ENCODE assay signal across 9 cellular contexts in the genomic region with DNA sequence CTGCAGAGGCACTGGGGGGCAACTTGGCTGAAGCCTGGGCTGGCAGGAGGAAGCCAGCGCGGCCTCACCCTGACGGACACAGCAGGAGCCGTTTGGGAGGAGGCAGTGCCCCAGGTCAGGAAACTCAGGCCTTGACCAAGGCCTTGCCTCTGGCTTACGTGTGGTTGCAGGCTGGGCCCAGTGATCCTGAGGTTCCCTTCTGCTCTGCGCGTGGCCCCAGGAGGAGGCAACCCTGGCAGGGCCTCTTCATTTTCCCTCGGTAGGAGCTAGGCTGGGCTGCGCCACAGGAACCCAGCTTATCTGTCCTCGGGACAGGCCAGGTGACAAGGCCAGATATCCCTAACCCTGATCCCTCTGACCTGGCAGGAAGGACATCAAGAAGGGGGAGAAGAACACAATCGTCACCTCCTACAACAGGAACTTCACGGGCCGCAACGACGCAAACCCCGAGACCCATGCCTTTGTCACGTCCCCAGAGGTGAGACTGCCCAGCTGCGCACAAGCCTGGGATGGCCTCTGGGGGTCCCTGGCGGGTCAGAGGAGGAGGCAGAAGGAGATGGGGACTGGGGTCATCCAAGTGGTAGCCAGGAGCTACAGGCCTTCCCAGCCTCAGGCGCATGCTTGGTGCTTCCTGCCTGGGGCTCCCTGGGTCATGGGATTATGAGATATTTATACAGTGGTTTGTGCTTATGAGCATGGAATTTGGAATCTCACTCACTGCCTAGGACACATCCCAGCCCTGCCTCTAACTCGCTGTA. TPM values are rescaled to one million over a fixed set of nuclear protein-coding genes. Genes with fewer than 3 reads are reported as not detected.
DNase-seq lines count a peak whose midpoint lies in the region; ATAC-seq and TF ChIP-seq lines count a peak whose summit lies in the region.
"Had no signal": no experiment of that assay in that cellular context is flagged by ENCODE, and none has a peak within 500 bp of the region (broad histone marks: within the 10 kb centered on the region; RNA-seq: fewer than 3 reads in every experiment).

No MANE protein-coding gene starts in this region.

- WGBS in psoas muscle, 3 donors = 48 to 75% (median 52%) methylated on average over 20 to 21 of the region's 21 CpGs

- H3K36me3 ChIP-seq in psoas muscle (ENCODE audit: insufficient read depth in 1 of 2, low read depth in 1 of 2) = peaks cover 22 to 96% of the 10 kb centered on the region in 2 donors

- H3K4me1 ChIP-seq in psoas muscle = peaks cover 27% of the 10 kb centered on the region

- H3K9me3 Mint-ChIP-seq in CD4-positive, alpha-beta T cell = no peaks in the 10 kb centered on the region
- H3K9me3 Mint-ChIP-seq in glutamatergic neuron (ENCODE audit: unreplicated experiment) = peaks cover 1% of the 10 kb centered on the region
- H3K9me3 Mint-ChIP-seq in activated CD4-positive, alpha-beta T cell treated with anti-CD3 and anti-CD28 coated beads, Interleukin-2, amount 10 ng/mL, durations not matched to agents 24 days and 14 days = no peaks in the 10 kb centered on the region
- H3K9me3 Mint-ChIP-seq: activated B cell treated with CpG ODN at 0.5 μM for 24 hours had no signal

- H3K36me3 Mint-ChIP-seq in CD4-positive, alpha-beta T cell (ENCODE audit: low read depth) = peaks cover 47% of the 10 kb centered on the region
- peaks cover 2% of the 10 kb centered on the region for H3K36me3 Mint-ChIP-seq in glutamatergic neuron (ENCODE audit: unreplicated experiment)
- peaks cover 29% of the 10 kb centered on the region for H3K36me3 Mint-ChIP-seq in activated CD4-positive, alpha-beta T cell treated with anti-CD3 and anti-CD28 coated beads, Interleukin-2, amount 10 ng/mL, durations not matched to agents 24 days and 14 days (ENCODE audit: low read depth)

- TF ChIP-seq CTCF in CD4-positive, alpha-beta T cell (IDR thresholded peaks at IDR 0.05) = no peak
- TF ChIP-seq CTCF in VCaP (conservative IDR thresholded peaks at IDR 0.05) (no peak), glutamatergic neuron (IDR thresholded peaks at IDR 0.05; ENCODE audit: partially characterized antibody, unreplicated experiment) (no peak), psoas muscle (IDR thresholded peaks at IDR 0.05) (no peak)

- ATAC-seq in CD4-positive, alpha-beta T cell (ENCODE audit: poor library complexity) = no peak
- ATAC-seq in psoas muscle (peak in 3 of 4 donors; percentile 32 to 34 (median 33)), GM21381 (IDR thresholded peaks at IDR 0.05; ENCODE audit: unreplicated experiment) (no peak)

- H3K4me1 Mint-ChIP-seq in CD4-positive, alpha-beta T cell (ENCODE audit: low read depth) = peaks cover 15% of the 10 kb centered on the region
- no peaks in the 10 kb centered on the region for H3K4me1 Mint-ChIP-seq in glutamatergic neuron (ENCODE audit: low read depth, unreplicated experiment)
- peaks cover 10% of the 10 kb centered on the region for H3K4me1 Mint-ChIP-seq in activated CD4-positive, alpha-beta T cell treated with anti-CD3 and anti-CD28 coated beads, Interleukin-2, amount 10 ng/mL, durations not matched to agents 24 days and 14 days

- no peaks in the 10 kb centered on the region for H3K27me3 ChIP-seq in CD4-positive, alpha-beta T cell (ENCODE audit: control insufficient read depth, insufficient read depth, low read length)
- H3K27me3 ChIP-seq in psoas muscle (ENCODE audit: insufficient read depth in 3 of 3, low read length in 2 of 3) = no peaks in the 10 kb centered on the region

- H3K9me3 ChIP-seq in CD4-positive, alpha-beta T cell (ENCODE audit: control insufficient read depth, low read length) = no peaks in the 10 kb centered on the region
- H3K9me3 ChIP-seq in psoas muscle = no peaks in the 10 kb centered on the region

- intact Hi-C loops in CD4-positive, alpha-beta T cell (cut with DNase I, micrococcal nuclease) = loop anchor here (5.0 to 10.0 kb wide), 2 partner anchors 46 to 599 kb away; no protein-coding TSS in a partner anchor
- intact Hi-C loops in psoas muscle (cut with DNase I) = loop anchor here in 1 of 2 donors (10.0 kb wide), 1 partner anchor 199 kb away; no protein-coding TSS in a partner anchor
- intact Hi-C loops in activated CD4-positive, alpha-beta T cell treated with anti-CD3 and anti-CD28 coated beads, Interleukin-2, amount 10 ng/mL, durations not matched to agents 24 days and 14 days (cut with micrococcal nuclease) = no loop called here

- CTCF ChIA-PET in CD4-positive, alpha-beta T cell (lab: Charles Lee) = interaction anchor here (1.3 kb wide), 1 partner anchor 120 kb away, joined by 4 read pairs; no protein-coding TSS in a partner anchor

- no peak overlapping the region for H3K4me3 ChIP-seq in psoas muscle

- H3K27ac Mint-ChIP-seq in CD4-positive, alpha-beta T cell = peak overlapping the region; percentile 76
- peak overlapping the region; percentile 5 for H3K27ac Mint-ChIP-seq in glutamatergic neuron (ENCODE audit: unreplicated experiment)
- H3K27ac Mint-ChIP-seq in activated CD4-positive, alpha-beta T cell treated with anti-CD3 and anti-CD28 coated beads, Interleukin-2, amount 10 ng/mL, durations not matched to agents 24 days and 14 days = no peak overlapping the region

- H3K4me3 Mint-ChIP-seq in CD4-positive, alpha-beta T cell = no peak overlapping the region
- no peak overlapping the region for H3K4me3 Mint-ChIP-seq in glutamatergic neuron (ENCODE audit: unreplicated experiment)
- no peak overlapping the region for H3K4me3 Mint-ChIP-seq in activated CD4-positive, alpha-beta T cell treated with anti-CD3 and anti-CD28 coated beads, Interleukin-2, amount 10 ng/mL, durations not matched to agents 24 days and 14 days
- H3K4me3 Mint-ChIP-seq: activated B cell treated with CpG ODN at 0.5 μM for 24 hours had no signal

- no peak overlapping the region for H3K27ac ChIP-seq in CD4-positive, alpha-beta T cell (ENCODE audit: low read depth, low read length)
- peak overlapping the region; percentile 72 for H3K27ac ChIP-seq in VCaP
- peak overlapping the region; percentile 72 for H3K27ac ChIP-seq in psoas muscle

- no peaks in the 10 kb centered on the region for H3K27me3 Mint-ChIP-seq in CD4-positive, alpha-beta T cell
- H3K27me3 Mint-ChIP-seq in glutamatergic neuron (ENCODE audit: unreplicated experiment) = peaks cover 5% of the 10 kb centered on the region
- H3K27me3 Mint-ChIP-seq in activated CD4-positive, alpha-beta T cell treated with anti-CD3 and anti-CD28 coated beads, Interleukin-2, amount 10 ng/mL, durations not matched to agents 24 days and 14 days = no peaks in the 10 kb centered on the region
- H3K27me3 Mint-ChIP-seq: activated B cell treated with CpG ODN at 0.5 μM for 24 hours had no signal

- POLR2A ChIA-PET in CD4-positive, alpha-beta T cell (lab: Charles Lee) = interaction anchor here (1.1 to 2.3 kb wide), 5 partner anchors 20 to 78 kb away, joined by 3 to 12 read pairs (median 5); partner anchors contain the start of genes ACO2, PHF5A, PMM1 and POLR3H

- DNase-seq in CD4-positive, alpha-beta T cell = no peak
- DNase-seq in glutamatergic neuron (no peak), psoas muscle (peak in 1 of 2 donors; percentile 25), NCI-H2227 treated with DMSO at 0.1 percent for 48 hours (lab: John Stamatoyannopoulos, UW) (no peak), SW480 (ENCODE audit: low spot score) (no peak)
- DNase-seq in activated CD4-positive, alpha-beta T cell treated with anti-CD3 and anti-CD28 coated beads, Interleukin-2, amount 10 ng/mL, durations not matched to agents 24 days and 14 days = no peak
- DNase-seq: activated B cell treated with CpG ODN at 0.5 μM for 24 hours had no signal

RNA-seq across cellular contexts. Expression of gene POLR3H, which starts 20.6 kb away (rescaled TPM):
- 10 to 100 TPM; 13.4 to 17.3 TPM for total RNA-seq in CD4-positive, alpha-beta T cell
- 24.6 TPM for total RNA-seq in glutamatergic neuron (ENCODE audit: unreplicated experiment)
- 10 to 100 TPM; 13.1 to 23.2 (median 18.5) TPM for total RNA-seq in psoas muscle
- 10 to 100 TPM; 17.1 to 28.6 (median 17.2) TPM for polyA plus RNA-seq in psoas muscle
- total RNA-seq in activated CD4-positive, alpha-beta T cell treated with anti-CD3 and anti-CD28 coated beads, Interleukin-2, amount 10 ng/mL, durations not matched to agents 24 days and 14 days = 49.2 and 50.6 TPM in 2 replicates

RNA-seq across cellular contexts. Expression of gene CSDC2, which starts 37.2 kb away (rescaled TPM):
- total RNA-seq in CD4-positive, alpha-beta T cell = not detected
- 4.7 TPM for total RNA-seq in glutamatergic neuron (ENCODE audit: unreplicated experiment)
- total RNA-seq in psoas muscle = 1 to 10 TPM in 1 of 4 donors, under 1 TPM in 3; 0.27 to 1.1 (median 0.77) TPM
- under 1 TPM; 0.60 to 0.69 (median 0.66) TPM for polyA plus RNA-seq in psoas muscle
- not detected in 2 replicates for total RNA-seq in activated CD4-positive, alpha-beta T cell treated with anti-CD3 and anti-CD28 coated beads, Interleukin-2, amount 10 ng/mL, durations not matched to agents 24 days and 14 days
- total RNA-seq: activated B cell treated with CpG ODN at 0.5 μM for 24 hours had no signal

RNA-seq across cellular contexts. Expression of gene ACO2, which starts 54.7 kb away (rescaled TPM):
- total RNA-seq in CD4-positive, alpha-beta T cell = 10 to 100 TPM; 69.5 to 71.9 TPM
- 114 TPM for total RNA-seq in glutamatergic neuron (ENCODE audit: unreplicated experiment)
- 100 to 1,000 TPM; 422 to 513 (median 474) TPM for total RNA-seq in psoas muscle
- polyA plus RNA-seq in psoas muscle = 100 to 1,000 TPM; 346 to 459 (median 402) TPM
- 103 and 104 TPM in 2 replicates for total RNA-seq in activated CD4-positive, alpha-beta T cell treated with anti-CD3 and anti-CD28 coated beads, Interleukin-2, amount 10 ng/mL, durations not matched to agents 24 days and 14 days

RNA-seq across cellular contexts. Expression of gene PHF5A, which starts 55.2 kb away (rescaled TPM):
- 10 to 100 TPM; 41.3 to 44.2 TPM for total RNA-seq in CD4-positive, alpha-beta T cell
- total RNA-seq in glutamatergic neuron (ENCODE audit: unreplicated experiment) = 36.1 TPM
- 10 to 100 TPM; 19.9 to 40.0 (median 23.4) TPM for total RNA-seq in psoas muscle
- polyA plus RNA-seq in psoas muscle = 10 to 100 TPM; 34.3 to 79.2 (median 49.0) TPM
- total RNA-seq in activated CD4-positive, alpha-beta T cell treated with anti-CD3 and anti-CD28 coated beads, Interleukin-2, amount 10 ng/mL, durations not matched to agents 24 days and 14 days = 90.3 and 98.3 TPM in 2 replicates

Comparison
In these comparisons a context has a peak if more than half of its experiments do, and no peak if none do; other contexts are left out.
1. ATAC-seq: peak in psoas muscle (3 of 4); none in CD4-positive, alpha-beta T cell (single experiment) and GM21381 (single experiment).